ENCODE assay signal across 9 cellular contexts in genomic region chr1:211327341-211327921, GRCh38. TPM values are rescaled to one million over a fixed set of nuclear protein-coding genes. Genes with fewer than 3 reads are reported as not detected.
DNase-seq lines count a peak whose midpoint lies in the region; ATAC-seq, FAIRE-seq and TF ChIP-seq lines count a peak whose summit lies in the region.
"Had no signal": no experiment of that assay in that cellular context is flagged by ENCODE, and none has a peak within 500 bp of the region (broad histone marks: within the 10 kb centered on the region; RNA-seq: fewer than 3 reads in every experiment).

No MANE protein-coding gene starts in this region.

- H3F3A ChIP-seq in GM23338 (replicated peaks; ENCODE audit: low read depth): no peaks in the 10 kb centered on the region

- H4K20me1 ChIP-seq in GM23338 (replicated peaks; ENCODE audit: insufficient read depth) (no peaks in the 10 kb centered on the region; the same call in 1 of the 2 replicates), astrocyte (ENCODE audit: insufficient read depth, low read length) (peaks cover 45% of the 10 kb centered on the region)

- H3K36me3 Mint-ChIP-seq in GM23338 (ENCODE audit: low read depth): peaks cover 9% of the 10 kb centered on the region
- peaks cover 7% of the 10 kb centered on the region for H3K36me3 Mint-ChIP-seq in astrocyte (ENCODE audit: low read depth, unreplicated experiment)
- H3K36me3 Mint-ChIP-seq in stimulated activated memory B cell treated with anti-CD40 and anti-IgM and Interleukin-4, amounts not matched to agents 10 μg/mL and 1 μg/mL and 100 μg/mL, for 72 hours: peaks cover 17% of the 10 kb centered on the region

- no peak for TF ChIP-seq CTCF in GM23338 (conservative IDR thresholded peaks at IDR 0.05; ENCODE audit: low read depth in 2 of 2)
- no peak for TF ChIP-seq CTCF in astrocyte (IDR thresholded peaks at IDR 0.05; ENCODE audit: insufficient read depth, low read depth, low read length)

- H3K79me2 ChIP-seq in GM23338 (replicated peaks; ENCODE audit: insufficient read depth) (peaks cover 37% of the 10 kb centered on the region), astrocyte (ENCODE audit: insufficient read depth, low read length) (peaks cover 51% of the 10 kb centered on the region)

- peaks cover 23% of the 10 kb centered on the region for H3K27me3 Mint-ChIP-seq in GM23338 (ENCODE audit: insufficient read depth, low read depth, poor library complexity)
- H3K27me3 Mint-ChIP-seq in astrocyte (ENCODE audit: low read depth, unreplicated experiment): peaks cover 2% of the 10 kb centered on the region
- H3K27me3 Mint-ChIP-seq in stimulated activated memory B cell treated with anti-CD40 and anti-IgM and Interleukin-4, amounts not matched to agents 10 μg/mL and 1 μg/mL and 100 μg/mL, for 72 hours: no peaks in the 10 kb centered on the region

- H3K4me2 ChIP-seq in GM23338 (peak overlapping the region; percentile 92), astrocyte (ENCODE audit: low read length) (peak overlapping the region; percentile 90)

- H3K4me3 Mint-ChIP-seq in GM23338 (peak overlapping the region; percentile 84), astrocyte (ENCODE audit: unreplicated experiment) (peak overlapping the region; percentile 91)
- H3K4me3 Mint-ChIP-seq in stimulated activated memory B cell treated with anti-CD40 and anti-IgM and Interleukin-4, amounts not matched to agents 10 μg/mL and 1 μg/mL and 100 μg/mL, for 72 hours: peak overlapping the region; percentile 91

- H3K36me3 ChIP-seq in GM23338 (ENCODE audit: insufficient read depth) (no peaks in the 10 kb centered on the region), astrocyte (ENCODE audit: insufficient read depth, low read length) (no peaks in the 10 kb centered on the region)

- peaks cover 51% of the 10 kb centered on the region for H3K4me1 Mint-ChIP-seq in GM23338
- peaks cover 21% of the 10 kb centered on the region for H3K4me1 Mint-ChIP-seq in astrocyte (ENCODE audit: low read depth, unreplicated experiment)
- H3K4me1 Mint-ChIP-seq in stimulated activated memory B cell treated with anti-CD40 and anti-IgM and Interleukin-4, amounts not matched to agents 10 μg/mL and 1 μg/mL and 100 μg/mL, for 72 hours: peaks cover 77% of the 10 kb centered on the region

- H3K9me2 ChIP-seq in GM23338 (ENCODE audit: insufficient read depth): no peaks in the 10 kb centered on the region

- no peak for FAIRE-seq in astrocyte (lab: Jason Lieb, UNC)
- FAIRE-seq: G401.6 had no signal

- H2AFZ ChIP-seq in GM23338 (peak overlapping the region; percentile 85), astrocyte (ENCODE audit: low read depth, low read length) (peak overlapping the region; percentile 91)

- peak; percentile 34 for ATAC-seq in GM23338
- ATAC-seq in stimulated activated memory B cell treated with anti-CD40 and anti-IgM and Interleukin-4, amounts not matched to agents 10 μg/mL and 1 μg/mL and 100 μg/mL, for 72 hours: peak; percentile 44

- H3K27ac ChIP-seq in GM23338 (ENCODE audit: low read depth): no peak overlapping the region
- no peak overlapping the region for H3K27ac ChIP-seq in astrocyte (ENCODE audit: low read depth, low read length)

- H3K9ac ChIP-seq in astrocyte (ENCODE audit: low read length): peak overlapping the region; percentile 79

- DNase-seq in NCI-H345 (lab: John Stamatoyannopoulos, UW) (peak; percentile 13), NCI-H345 treated with DMSO at 0.1 percent for 48 hours (lab: John Stamatoyannopoulos, UW; ENCODE audit: unreplicated experiment) (no peak), GM23338 (ENCODE audit: low spot score) (peak; percentile 79), NCI-H2081 treated with DMSO at 0.1 percent for 48 hours (lab: John Stamatoyannopoulos, UW) (peak; percentile 45), astrocyte (ENCODE audit: low read depth) (peak; percentile 55), iPS-NIHi11 (ENCODE audit: low spot score) (peak; percentile 38), NCI-H1105 treated with DMSO at 0.1 percent for 48 hours (lab: John Stamatoyannopoulos, UW) (no peak)

- H3K27ac Mint-ChIP-seq in GM23338: no peak overlapping the region
- H3K27ac Mint-ChIP-seq in astrocyte (ENCODE audit: unreplicated experiment): no peak overlapping the region
- peak overlapping the region; percentile 82 for H3K27ac Mint-ChIP-seq in stimulated activated memory B cell treated with anti-CD40 and anti-IgM and Interleukin-4, amounts not matched to agents 10 μg/mL and 1 μg/mL and 100 μg/mL, for 72 hours

- no peaks in the 10 kb centered on the region for H3K9me3 Mint-ChIP-seq in GM23338
- H3K9me3 Mint-ChIP-seq in astrocyte (ENCODE audit: unreplicated experiment): peaks cover 2% of the 10 kb centered on the region
- H3K9me3 Mint-ChIP-seq in stimulated activated memory B cell treated with anti-CD40 and anti-IgM and Interleukin-4, amounts not matched to agents 10 μg/mL and 1 μg/mL and 100 μg/mL, for 72 hours: no peaks in the 10 kb centered on the region

- H3K4me3 ChIP-seq in GM23338 (peak overlapping the region; percentile 77), astrocyte (ENCODE audit: insufficient read depth, low read depth, low read length) (peak overlapping the region; percentile 70)

- no peaks in the 10 kb centered on the region for H3K9me3 ChIP-seq in astrocyte (ENCODE audit: insufficient read depth, low read depth, low read length)

- H3K4me1 ChIP-seq in GM23338 (ENCODE audit: insufficient read depth): peaks cover 35% of the 10 kb centered on the region
- peaks cover 15% of the 10 kb centered on the region for H3K4me1 ChIP-seq in astrocyte (ENCODE audit: insufficient read depth, low read length)

- H3K27me3 ChIP-seq in GM23338 (ENCODE audit: insufficient read depth) (peaks cover 22% of the 10 kb centered on the region), astrocyte (ENCODE audit: insufficient read depth, low read length) (no peaks in the 10 kb centered on the region)

TF ChIP-seq in GM23338, 12 proteins besides CTCF, POLR2A, EP300 and RAD21:
- TF ChIP-seq ETS1 (IDR thresholded peaks at IDR 0.05) (no peak), EZH2 (IDR thresholded peaks at IDR 0.05; ENCODE audit: low read depth, unreplicated experiment) (no peak), JUNB (IDR thresholded peaks at IDR 0.05; ENCODE audit: unreplicated experiment) (no peak), EZH2phosphoT487 (IDR thresholded peaks at IDR 0.05; ENCODE audit: unreplicated experiment) (no peak), ZNF331 (CRISPR knock-in tag; IDR thresholded peaks at IDR 0.05; ENCODE audit: low read depth) (no peak), REST (IDR thresholded peaks at IDR 0.05; ENCODE audit: unreplicated experiment) (no peak)

RNA-seq across cellular contexts. Expression of gene TRAF5, which starts 0.8 kb away (rescaled TPM):
- total RNA-seq in GM23338 (2014; rRNA removed; shearing (Covaris generic)): 17.8 and 18.9 TPM in 2 replicates
- polyA plus RNA-seq in GM23338 (2016; fragmentation: Nextera tagmentation; extraction: Ambion mirVana): 7.4 and 9.2 TPM in 2 replicates
- 14.4 and 18.8 TPM in 2 replicates for total RNA-seq in astrocyte

Comparison
In these comparisons a context has a peak if more than half of its experiments do, and no peak if none do; other contexts are left out.
1. DNase-seq: peak in NCI-H345 (single experiment), GM23338 (single experiment), NCI-H2081 treated with DMSO at 0.1 percent for 48 hours (single experiment), astrocyte (single experiment) and iPS-NIHi11 (single experiment); none in NCI-H345 treated with DMSO at 0.1 percent for 48 hours (single experiment) and NCI-H1105 treated with DMSO at 0.1 percent for 48 hours (single experiment).
2. Peak in every context shown above with its lines, with median percentiles within 50 percentile points of each other: H3K4me3 Mint-ChIP-seq.